In genomic region chrX:110201799-110202198, GRCh38 we compare ENCODE assay signal across 21 cellular contexts.
DNase-seq lines count a peak whose midpoint lies in the region; ATAC-seq and TF ChIP-seq lines count a peak whose summit lies in the region.
"Had no signal": no experiment of that assay in that cellular context is flagged by ENCODE, and none has a peak within 500 bp of the region (broad histone marks: within the 10 kb centered on the region; RNA-seq: fewer than 3 reads in every experiment).

No MANE protein-coding gene starts in this region.

- no peak overlapping the region for H2AK5ac ChIP-seq in IMR-90 (ENCODE audit: low read depth, low read length)

- TF ChIP-seq POLR2A in IMR-90 (IDR thresholded peaks at IDR 0.05; ENCODE audit: low read depth, low read length) (no peak), ovary (IDR thresholded peaks at IDR 0.05) (no peak)

- H3K4me3 Mint-ChIP-seq in activated T-helper 17 cell treated with anti-CD3 and anti-CD28 coated beads, Interleukin-2, amount 50 U/mL, for 72 hours: no peak overlapping the region
- H3K4me3 Mint-ChIP-seq: B cell; CD4-positive, alpha-beta T cell; HFFc6 had no signal

- H4K20me1 ChIP-seq in IMR-90 (ENCODE audit: insufficient read depth, low read length): no peaks in the 10 kb centered on the region

- H3K9me1 ChIP-seq in IMR-90 (ENCODE audit: insufficient read depth, low read length): no peaks in the 10 kb centered on the region; the same call in 1 of the 2 replicates

- no peak overlapping the region for H2AK9ac ChIP-seq in IMR-90 (replicated peaks; ENCODE audit: low read depth, low read length, poor library complexity)

- no peak overlapping the region for H2BK15ac ChIP-seq in IMR-90 (ENCODE audit: low read depth, low read length)

- no peak overlapping the region for H3K9ac ChIP-seq in IMR-90 (ENCODE audit: low read depth, low read length)

- no peak overlapping the region for H2AFZ ChIP-seq in IMR-90 (replicated peaks; ENCODE audit: low read length, poor library complexity)

- H3K36me3 ChIP-seq in IMR-90 (ENCODE audit: control insufficient read depth, insufficient read depth, low read length) (peaks cover 3% of the 10 kb centered on the region; the same call in 1 of the 2 replicates), ovary (no peaks in the 10 kb centered on the region), heart right ventricle (peaks cover 0 to 21% (median 0%) of the 10 kb centered on the region in 9 donors)

- no peaks in the 10 kb centered on the region for H3K9me3 Mint-ChIP-seq in activated T-helper 17 cell treated with anti-CD3 and anti-CD28 coated beads, Interleukin-2, amount 50 U/mL, for 72 hours
- H3K9me3 Mint-ChIP-seq: CD4-positive, alpha-beta T cell; HFFc6 had no signal

- H3K27me3 Mint-ChIP-seq in activated T-helper 17 cell treated with anti-CD3 and anti-CD28 coated beads, Interleukin-2, amount 50 U/mL, for 72 hours: no peaks in the 10 kb centered on the region
- H3K27me3 Mint-ChIP-seq: B cell; CD4-positive, alpha-beta T cell had no signal

- H3K56ac ChIP-seq in IMR-90 (ENCODE audit: extremely low read depth, insufficient read depth, low read length): no peak overlapping the region

- peaks cover 2% of the 10 kb centered on the region for H3K27me3 ChIP-seq in IMR-90 (ENCODE audit: control insufficient read depth, insufficient read depth, low read length)
- no peaks in the 10 kb centered on the region for H3K27me3 ChIP-seq in ovary
- peaks cover 0 to 31% (median 0%) of the 10 kb centered on the region in 7 donors for H3K27me3 ChIP-seq in heart right ventricle

- no peak overlapping the region for H3K14ac ChIP-seq in IMR-90 (replicated peaks; ENCODE audit: low read depth, low read length)

- in situ Hi-C loops in IMR-90 (cut with MboI; ENCODE audit: low sequenced_read_pairs): no loop called here

- TF ChIP-seq EP300 in ovary (IDR thresholded peaks at IDR 0.05): no peak

- TF ChIP-seq CTCF in IMR-90 (conservative IDR thresholded peaks at IDR 0.05; ENCODE audit: low read depth, low read length) (no peak), ovary (IDR thresholded peaks at IDR 0.05) (no peak), heart right ventricle (IDR thresholded peaks at IDR 0.05) (no peak)

- H3K4me3 ChIP-seq in IMR-90 (ENCODE audit: insufficient read depth, low read depth, low read length): no peak overlapping the region
- H3K4me3 ChIP-seq in ovary: no peak overlapping the region
- no peak overlapping the region for H3K4me3 ChIP-seq in heart right ventricle

- H4K5ac ChIP-seq in IMR-90 (ENCODE audit: low read depth, low read length): no peak overlapping the region

- H2BK120ac ChIP-seq in IMR-90 (ENCODE audit: low read depth, low read length): no peak overlapping the region

- no peak overlapping the region for H4K91ac ChIP-seq in IMR-90 (ENCODE audit: insufficient read depth, low read depth, low read length)

- BruUV-seq in IMR-90 (replicated peaks; lab: Mats Ljungman, UMichigan): no TSS peak

- H3K4me1 ChIP-seq in IMR-90 (ENCODE audit: control insufficient read depth, insufficient read depth, low read length) (peaks cover 2% of the 10 kb centered on the region; the same call in 1 of the 2 replicates), ovary (ENCODE audit: insufficient read depth) (no peaks in the 10 kb centered on the region), heart right ventricle (no peaks in the 10 kb centered on the region)

- no peak overlapping the region for H3K27ac Mint-ChIP-seq in activated T-helper 17 cell treated with anti-CD3 and anti-CD28 coated beads, Interleukin-2, amount 50 U/mL, for 72 hours
- H3K27ac Mint-ChIP-seq: B cell; CD4-positive, alpha-beta T cell; HFFc6 had no signal

- no peak overlapping the region for H3K23ac ChIP-seq in IMR-90 (ENCODE audit: low read depth, low read length)

- H3K27ac ChIP-seq in IMR-90 (ENCODE audit: insufficient read depth, low read length): no peak overlapping the region
- H3K27ac ChIP-seq in ovary: no peak overlapping the region
- no peak overlapping the region for H3K27ac ChIP-seq in heart right ventricle

- H3K9me3 ChIP-seq in IMR-90 (ENCODE audit: control insufficient read depth, insufficient read depth, low read length) (no peaks in the 10 kb centered on the region), ovary (no peaks in the 10 kb centered on the region), heart right ventricle (no peaks in the 10 kb centered on the region)

- no peak overlapping the region for H4K8ac ChIP-seq in IMR-90 (ENCODE audit: low read depth in 2 of 2, low read length in 2 of 2)

- POLR2A ChIA-PET in IMR-90 (lab: Charles Lee; ENCODE audit: unreplicated experiment): no interaction called here

- no peak overlapping the region for H3K4ac ChIP-seq in IMR-90 (ENCODE audit: low read depth, low read length)

- H3K4me2 ChIP-seq in IMR-90 (ENCODE audit: low read depth, low read length): no peak overlapping the region

- H3K36me3 Mint-ChIP-seq in activated T-helper 17 cell treated with anti-CD3 and anti-CD28 coated beads, Interleukin-2, amount 50 U/mL, for 72 hours (ENCODE audit: low read depth): no peaks in the 10 kb centered on the region

- intact Hi-C loops in IMR-90 (cut with micrococcal nuclease): no loop called here
- intact Hi-C loops in ovary (cut with DNase I): no loop called here
- intact Hi-C loops in heart right ventricle (cut with DNase I): no loop called here

- no peak overlapping the region for H2BK20ac ChIP-seq in IMR-90 (ENCODE audit: low read depth, low read length)

- peaks cover 5 to 6% of the 10 kb centered on the region in 2 experiments; a peak in 3 of 4 replicates for H3K79me1 ChIP-seq in IMR-90 (ENCODE audit: low read depth in 1 of 2, low read length in 2 of 2)

- DNase-seq in EH (ENCODE audit: low read depth) (peak; percentile 36), IMR-90 (no peak), iris pigment epithelial cell (ENCODE audit: low read depth) (peak; percentile 41), ovary (no peak), heart right ventricle (no peak)
- DNase-seq: ACHN; Calu3; CD4-positive, alpha-beta T cell; DMS79; GDM1; GOT3; HFFc6; NCI-H1436; NCI-H2081; NCI-H2227 treated with DMSO at 0.1 percent for 48 hours; NCI-H526 treated with DMSO at 0.1 percent for 48 hours; NK-92 treated with Interleukin-12 subunit alpha and Interleukin-12 subunit beta, amount 100 ng/mL, for 24 hours; OCI-M1 had no signal

- no CpG with 5 or more reads among the region's 3 CpGs for WGBS in IMR-90 (ENCODE audit: extremely low coverage in 2 of 2, insufficient read length in 1 of 2), 2 experiments
- 72 to 81% (median 77%) methylated on average over 3 of the region's 3 CpGs for WGBS in ovary, 3 donors
- 95 to 96% methylated on average over 3 of the region's 3 CpGs for WGBS in heart right ventricle, 2 donors

- no peak overlapping the region for H3K18ac ChIP-seq in IMR-90 (ENCODE audit: low read depth, low read length)

- no peak for TF ChIP-seq RAD21 in IMR-90 (IDR thresholded peaks at IDR 0.05; ENCODE audit: low read length)

- peaks cover 11% of the 10 kb centered on the region for H3K4me1 Mint-ChIP-seq in activated T-helper 17 cell treated with anti-CD3 and anti-CD28 coated beads, Interleukin-2, amount 50 U/mL, for 72 hours
- H3K4me1 Mint-ChIP-seq: B cell had no signal

- dilution Hi-C loops in IMR-90 (cut with HindIII; ENCODE audit: low sequenced_read_pairs, unreplicated experiment): no loop called here

- ATAC-seq in IMR-90 (ENCODE audit: low read depth) (no peak), HG02870 (IDR thresholded peaks at IDR 0.05; ENCODE audit: unreplicated experiment) (no peak), heart right ventricle (no peak)
- peak; percentile 42 for ATAC-seq in activated T-helper 17 cell treated with anti-CD3 and anti-CD28 coated beads, Interleukin-2, amount 50 U/mL, for 72 hours (replicated peaks)

- CTCF ChIA-PET in IMR-90 (lab: Yijun Ruan, JAX): no interaction called here

- H2BK5ac ChIP-seq in IMR-90 (ENCODE audit: low read depth, low read length, poor library complexity, severe bottlenecking): no peak overlapping the region

TF ChIP-seq in IMR-90, 13 proteins besides CTCF, POLR2A, EP300 and RAD21:
- TF ChIP-seq RFX5 (IDR thresholded peaks at IDR 0.05; ENCODE audit: low read depth, low read length): no peak
- peak; percentile 69 for TF ChIP-seq CEBPB (IDR thresholded peaks at IDR 0.05; ENCODE audit: low read depth, low read length)
- no peak for TF ChIP-seq RCOR1 (IDR thresholded peaks at IDR 0.05; ENCODE audit: insufficient replicate concordance, low read length)

Comparison
In these comparisons a context has a peak if more than half of its experiments do, and no peak if none do; other contexts are left out.
1. DNase-seq: peak in EH (single experiment) and iris pigment epithelial cell (single experiment); none in IMR-90 (single experiment), ovary (0 of 5) and heart right ventricle (0 of 2).